ENCODE assay signal across 25 cellular contexts in genomic region chr1:167175901-167176300, GRCh38. TPM values are rescaled to one million over a fixed set of nuclear protein-coding genes. Genes with fewer than 3 reads are reported as not detected.
DNase-seq lines count a peak whose midpoint lies in the region; ATAC-seq, FAIRE-seq and TF ChIP-seq lines count a peak whose summit lies in the region.
"Had no signal": no experiment of that assay in that cellular context is flagged by ENCODE, and none has a peak within 500 bp of the region (broad histone marks: within the 10 kb centered on the region; RNA-seq: fewer than 3 reads in every experiment).

No MANE protein-coding gene starts in this region.

- in situ Hi-C loops in astrocyte of the spinal cord (cut with HindIII; ENCODE audit: low sequenced_read_pairs): no loop called here

- H3K4me3 Mint-ChIP-seq in T-helper 17 cell: no peak overlapping the region
- H3K4me3 Mint-ChIP-seq: CD8-positive, alpha-beta T cell; nephron progenitor cell; stimulated activated naive CD8-positive, alpha-beta T cell treated with anti-CD3 and anti-CD28 coated beads, Interleukin-15, Interleukin-2, amounts not matched to agents 100 ng/mL and 50 ng/mL, for 24 hours; WTC11 had no signal

- no peak overlapping the region for H3K4me2 ChIP-seq in keratinocyte (ENCODE audit: control insufficient read depth, extremely low read depth, insufficient read depth, low read depth, low read length)

- no peak overlapping the region for H3K27ac Mint-ChIP-seq in T-helper 17 cell
- H3K27ac Mint-ChIP-seq: CD8-positive, alpha-beta T cell; stimulated activated naive CD8-positive, alpha-beta T cell treated with anti-CD3 and anti-CD28 coated beads, Interleukin-15, Interleukin-2, amounts not matched to agents 100 ng/mL and 50 ng/mL, for 24 hours; WTC11 had no signal

- H3K9me3 ChIP-seq in keratinocyte (ENCODE audit: control insufficient read depth, low read depth, low read length): no peaks in the 10 kb centered on the region
- no peaks in the 10 kb centered on the region for H3K9me3 ChIP-seq in T-helper 17 cell (ENCODE audit: control insufficient read depth, low read length, poor library complexity, severe bottlenecking)
- H3K9me3 ChIP-seq: esophagus muscularis mucosa had no signal

- no peaks in the 10 kb centered on the region for H3K27me3 ChIP-seq in keratinocyte (ENCODE audit: control insufficient read depth, extremely low read depth, insufficient read depth, low read length)
- H3K27me3 ChIP-seq: esophagus muscularis mucosa, tibial nerve had no signal

- dilution Hi-C loops in keratinocyte (cut with MboI; ENCODE audit: extremely low pct_ligation_motif_present, low sequenced_read_pairs): no loop called here

- no peaks in the 10 kb centered on the region for H3K4me1 Mint-ChIP-seq in T-helper 17 cell

- no peak for TF ChIP-seq CTCF in astrocyte of the spinal cord (IDR thresholded peaks at IDR 0.05; ENCODE audit: low read depth, low read length)
- TF ChIP-seq CTCF in keratinocyte (optimal IDR thresholded peaks at IDR 0.05 in 1 of 3, IDR thresholded peaks at IDR 0.05 in 1 of 3, conservative IDR thresholded peaks at IDR 0.05 in 1 of 3; ENCODE audit: extremely low read depth in 1 of 3, insufficient read depth in 2 of 3, low read length in 3 of 3): no peak

- H3K27me3 Mint-ChIP-seq in T-helper 17 cell: peaks cover 31% of the 10 kb centered on the region

- H4K20me1 ChIP-seq in keratinocyte (ENCODE audit: control insufficient read depth, extremely low read depth, insufficient read depth, low read length): no peaks in the 10 kb centered on the region

- H3K4me1 ChIP-seq in keratinocyte (ENCODE audit: control insufficient read depth, extremely low read depth, insufficient read depth, low read length): peaks cover 22% of the 10 kb centered on the region
- H3K4me1 ChIP-seq: esophagus muscularis mucosa, tibial nerve had no signal

- H3K9ac ChIP-seq in keratinocyte (ENCODE audit: control insufficient read depth, extremely low read depth, insufficient read depth, low read length): no peak overlapping the region

- H3K9me1 ChIP-seq in keratinocyte (ENCODE audit: control insufficient read depth, extremely low read depth, insufficient read depth, low read length): no peaks in the 10 kb centered on the region

- H3K27ac ChIP-seq in keratinocyte (ENCODE audit: control insufficient read depth, insufficient read depth, low read length): no peak overlapping the region
- H3K27ac ChIP-seq: esophagus muscularis mucosa, skin epidermis, tibial nerve had no signal

- peaks cover 5% of the 10 kb centered on the region for H3K36me3 Mint-ChIP-seq in T-helper 17 cell (ENCODE audit: low read depth)
- H3K36me3 Mint-ChIP-seq: CD8-positive, alpha-beta T cell; WTC11 had no signal

- peak; percentile 32 for FAIRE-seq in keratinocyte (lab: Jason Lieb, UNC)

- no peak for ATAC-seq in GM18511 (IDR thresholded peaks at IDR 0.05; ENCODE audit: unreplicated experiment)
- no peak for ATAC-seq in T-helper 17 cell
- ATAC-seq: CD8-positive, alpha-beta T cell; left lobe of liver; WTC11 had no signal

- no peaks in the 10 kb centered on the region for H3K79me2 ChIP-seq in keratinocyte (ENCODE audit: control insufficient read depth, insufficient read depth, low read length)

- no peak overlapping the region for H2AFZ ChIP-seq in keratinocyte (ENCODE audit: control insufficient read depth, low read length)

- H3K36me3 ChIP-seq in keratinocyte (ENCODE audit: control insufficient read depth in 2 of 2, extremely low read depth in 1 of 2, insufficient read depth in 2 of 2, low read length in 2 of 2): no peaks in the 10 kb centered on the region
- H3K36me3 ChIP-seq: esophagus muscularis mucosa, tibial nerve had no signal

- DNase-seq in EL (peak; percentile 30), LoVo (ENCODE audit: low spot score) (peak; percentile 43), astrocyte of the spinal cord (ENCODE audit: low read depth, low spot score) (peak; percentile 45), keratinocyte (ENCODE audit: low read depth, low spot score) (no peak), T-helper 17 cell (no peak), SHP77 (lab: John Stamatoyannopoulos, UW) (no peak)
- DNase-seq: activated CD4-positive, alpha-beta T cell treated with anti-CD3 and anti-CD28 coated beads, Interleukin-2, amount 50 U/mL, for 48 hours; activated naive CD4-positive, alpha-beta T cell; activated T-cell treated with anti-CD3 and anti-CD28 coated beads for 4 hours; CD8-positive, alpha-beta T cell; DMS79; effector CD8-positive, alpha-beta T cell; glutamatergic neuron; IMR-90; midbrain; NCI-H1694 treated with DMSO at 0.1 percent for 48 hours; NCI-H345; nephron progenitor cell had no signal

- no peak overlapping the region for H3K4me3 ChIP-seq in astrocyte of the spinal cord (ENCODE audit: low read depth, low read length)
- H3K4me3 ChIP-seq in keratinocyte (ENCODE audit: control insufficient read depth in 2 of 3, extremely low read depth in 1 of 3, insufficient read depth in 2 of 3, low read depth in 1 of 3, low read length in 3 of 3): no peak overlapping the region
- H3K4me3 ChIP-seq: esophagus muscularis mucosa, skin epidermis, tibial nerve had no signal

RNA-seq across cellular contexts. Expression of gene POU2F1, which starts 44.8 kb away (rescaled TPM):
- polyA plus RNA-seq in keratinocyte: 3.2 to 5.9 TPM (median 4.1 TPM) in 3 replicates
- polyA plus RNA-seq in keratinocyte (2011; ENCODE audit: low read depth): 1.3 TPM
- 1.8 and 2.1 TPM in 2 replicates for polyA plus RNA-seq in keratinocyte (2011; cell fraction: cytosol; rRNA removed)
- polyA plus RNA-seq in keratinocyte (2011; cell fraction: nucleus; rRNA removed): 8.3 TPM in 2 replicates
- polyA plus RNA-seq in keratinocyte (2012; ENCODE audit: low replicate concordance): 2.8 TPM in 2 replicates
- 13.4 to 22.8 TPM (median 18.7 TPM) in 3 replicates for polyA minus RNA-seq in keratinocyte
- polyA minus RNA-seq in keratinocyte (2011; cell fraction: cytosol; rRNA and poly(A)+ RNA removed): 2.5 TPM
- 8.8 and 18.6 TPM in 2 replicates for polyA minus RNA-seq in keratinocyte (2011; cell fraction: nucleus; rRNA and poly(A)+ RNA removed)
- 10 to 100 TPM; 28.7 to 31.2 TPM for total RNA-seq in T-helper 17 cell

Comparison
In these comparisons a context has a peak if more than half of its experiments do, and no peak if none do; other contexts are left out.
1. DNase-seq: peak in EL (single experiment), LoVo (single experiment) and astrocyte of the spinal cord (single experiment); none in keratinocyte (single experiment), T-helper 17 cell (0 of 3) and SHP77 (0 of 2).